13 cellular contexts compared by ENCODE assay signal in genomic region chr17:61009619-61010018, GRCh38.
A peak's percentile ranks its signal among the peaks of the same experiment; 100 is the strongest.
DNase-seq lines count a peak whose midpoint lies in the region; ATAC-seq lines count a peak whose summit lies in the region.
"Had no signal": no experiment of that assay in that cellular context is flagged by ENCODE, and none has a peak within 500 bp of the region (broad histone marks: within the 10 kb centered on the region; RNA-seq: fewer than 3 reads in every experiment).

No MANE protein-coding gene starts in this region.

- no peak for ATAC-seq in aorta (ENCODE audit: low FRiP score)
- ATAC-seq: naive thymus-derived CD4-positive, alpha-beta T cell had no signal

- no peak overlapping the region for H3K4me3 ChIP-seq in aorta (ENCODE audit: low read length in 2 of 2)
- H3K4me3 ChIP-seq: skin epidermis, tibial artery had no signal

- H3K36me3 ChIP-seq in aorta (ENCODE audit: control insufficient read depth in 1 of 2, insufficient read depth in 2 of 2, low read length in 1 of 2) = no peaks in the 10 kb centered on the region
- H3K36me3 ChIP-seq: tibial artery had no signal

- H3K27me3 ChIP-seq in aorta (ENCODE audit: control insufficient read depth in 1 of 2, insufficient read depth in 2 of 2, low read length in 1 of 2) = no peaks in the 10 kb centered on the region
- H3K27me3 ChIP-seq: tibial artery had no signal

- peak; percentile 0 for DNase-seq in NCI-H2107 treated with DMSO at 0.1 percent for 48 hours (lab: John Stamatoyannopoulos, UW; ENCODE audit: unreplicated experiment)
- no peak for DNase-seq in NCI-H2107 (lab: John Stamatoyannopoulos, UW)
- DNase-seq in M059J (ENCODE audit: low read depth) = peak; percentile 1
- peak; percentile 7 for DNase-seq in cerebellum (ENCODE audit: low spot score)
- peak; percentile 53 for DNase-seq in retina
- DNase-seq in aorta = no peak
- DNase-seq in NCI-H510A treated with DMSO at 0.1 percent for 48 hours (lab: John Stamatoyannopoulos, UW) = no peak
- no peak for DNase-seq in A172 (ENCODE audit: low spot score)
- DNase-seq: effector CD8-positive, alpha-beta T cell; naive thymus-derived CD4-positive, alpha-beta T cell; NCI-H2081; tibial artery had no signal

- no peaks in the 10 kb centered on the region for H3K9me3 ChIP-seq in aorta (ENCODE audit: control insufficient read depth, low read length)
- H3K9me3 ChIP-seq: tibial artery had no signal

- no peak overlapping the region for H3K27ac ChIP-seq in aorta (ENCODE audit: low read depth in 1 of 2, low read length in 2 of 2)
- H3K27ac ChIP-seq: skin epidermis had no signal

- 92 to 97% methylated on average over 1 of the region's 1 CpG for WGBS in aorta, 2 donors

- peaks cover 0 to 3% of the 10 kb centered on the region in 2 donors for H3K4me1 ChIP-seq in aorta (ENCODE audit: control insufficient read depth in 1 of 2, insufficient read depth in 2 of 2, low read length in 2 of 2)

- intact Hi-C loops in aorta (cut with DNase I) = loop anchor here (10.0 kb wide), 3 partner anchors 185 to 285 kb away; no protein-coding TSS in a partner anchor

Comparison
In these comparisons a context has a peak if more than half of its experiments do, and no peak if none do; other contexts are left out.
1. DNase-seq: peak in NCI-H2107 treated with DMSO at 0.1 percent for 48 hours (single experiment), M059J (single experiment), cerebellum (single experiment) and retina (single experiment); none in NCI-H2107 (single experiment), aorta (0 of 2), NCI-H510A treated with DMSO at 0.1 percent for 48 hours (single experiment) and A172 (single experiment).